In the genomic region with DNA sequence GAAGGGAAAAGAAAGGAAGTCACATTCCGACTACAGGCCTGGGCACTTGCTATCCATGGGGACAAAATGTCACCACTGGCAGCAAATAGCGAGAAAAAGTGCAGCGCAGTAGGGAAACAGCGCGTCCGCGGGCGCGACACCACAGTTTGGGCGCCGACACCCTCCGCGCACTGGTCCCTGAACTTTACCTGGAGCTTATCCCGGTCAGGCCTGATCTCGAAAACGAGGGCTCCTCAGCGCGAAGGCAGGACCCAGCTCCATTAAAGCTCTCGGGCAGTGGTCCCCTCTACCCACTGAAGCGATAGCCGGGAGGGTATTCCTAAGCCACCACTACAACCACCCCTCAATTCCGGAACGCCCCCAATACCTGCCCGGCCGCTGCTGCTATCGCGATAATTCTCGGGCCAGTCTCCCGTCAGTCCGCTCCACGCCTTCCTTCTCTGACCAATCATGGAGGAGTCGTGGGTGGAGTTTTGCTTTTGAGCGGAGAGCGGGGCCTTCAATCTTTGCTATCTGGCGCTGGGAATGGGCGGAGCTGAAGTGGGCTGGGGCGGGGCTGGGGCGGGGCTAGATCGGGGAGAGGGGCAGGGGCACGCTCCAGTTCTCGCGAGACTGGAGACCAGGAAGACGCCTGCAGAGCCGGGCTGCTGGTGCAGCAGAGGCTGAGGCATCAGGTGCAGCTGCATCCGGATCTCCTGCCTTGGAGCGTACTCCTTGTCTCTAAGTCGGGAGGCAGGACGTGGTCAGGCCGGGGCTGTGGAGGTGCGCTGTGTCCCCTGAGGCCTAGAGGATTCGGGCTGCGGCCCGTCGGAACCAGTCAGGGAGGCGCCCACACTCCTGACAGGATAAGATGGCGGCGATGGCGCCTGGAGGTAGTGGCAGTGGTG, we compare ENCODE assay signal across 1 cellular context.
TF ChIP-seq lines count a peak whose summit lies in the region.

A gene with protein sequence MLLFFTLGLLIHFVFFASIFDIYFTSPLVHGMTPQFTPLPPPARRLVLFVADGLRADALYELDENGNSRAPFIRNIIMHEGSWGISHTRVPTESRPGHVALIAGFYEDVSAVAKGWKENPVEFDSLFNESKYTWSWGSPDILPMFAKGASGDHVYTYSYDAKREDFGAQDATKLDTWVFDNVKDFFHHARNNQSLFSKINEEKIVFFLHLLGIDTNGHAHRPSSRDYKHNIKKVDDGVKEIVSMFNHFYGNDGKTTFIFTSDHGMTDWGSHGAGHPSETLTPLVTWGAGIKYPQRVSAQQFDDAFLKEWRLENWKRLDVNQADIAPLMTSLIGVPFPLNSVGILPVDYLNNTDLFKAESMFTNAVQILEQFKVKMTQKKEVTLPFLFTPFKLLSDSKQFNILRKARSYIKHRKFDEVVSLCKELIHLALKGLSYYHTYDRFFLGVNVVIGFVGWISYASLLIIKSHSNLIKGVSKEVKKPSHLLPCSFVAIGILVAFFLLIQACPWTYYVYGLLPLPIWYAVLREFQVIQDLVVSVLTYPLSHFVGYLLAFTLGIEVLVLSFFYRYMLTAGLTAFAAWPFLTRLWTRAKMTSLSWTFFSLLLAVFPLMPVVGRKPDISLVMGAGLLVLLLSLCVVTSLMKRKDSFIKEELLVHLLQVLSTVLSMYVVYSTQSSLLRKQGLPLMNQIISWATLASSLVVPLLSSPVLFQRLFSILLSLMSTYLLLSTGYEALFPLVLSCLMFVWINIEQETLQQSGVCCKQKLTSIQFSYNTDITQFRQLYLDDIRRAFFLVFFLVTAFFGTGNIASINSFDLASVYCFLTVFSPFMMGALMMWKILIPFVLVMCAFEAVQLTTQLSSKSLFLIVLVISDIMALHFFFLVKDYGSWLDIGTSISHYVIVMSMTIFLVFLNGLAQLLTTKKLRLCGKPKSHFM (minus strand): TSS at position 401 of the 887 bp plus-strand sequence. CDS start 25,703 bp downstream, outside the sequence.
A gene with protein sequence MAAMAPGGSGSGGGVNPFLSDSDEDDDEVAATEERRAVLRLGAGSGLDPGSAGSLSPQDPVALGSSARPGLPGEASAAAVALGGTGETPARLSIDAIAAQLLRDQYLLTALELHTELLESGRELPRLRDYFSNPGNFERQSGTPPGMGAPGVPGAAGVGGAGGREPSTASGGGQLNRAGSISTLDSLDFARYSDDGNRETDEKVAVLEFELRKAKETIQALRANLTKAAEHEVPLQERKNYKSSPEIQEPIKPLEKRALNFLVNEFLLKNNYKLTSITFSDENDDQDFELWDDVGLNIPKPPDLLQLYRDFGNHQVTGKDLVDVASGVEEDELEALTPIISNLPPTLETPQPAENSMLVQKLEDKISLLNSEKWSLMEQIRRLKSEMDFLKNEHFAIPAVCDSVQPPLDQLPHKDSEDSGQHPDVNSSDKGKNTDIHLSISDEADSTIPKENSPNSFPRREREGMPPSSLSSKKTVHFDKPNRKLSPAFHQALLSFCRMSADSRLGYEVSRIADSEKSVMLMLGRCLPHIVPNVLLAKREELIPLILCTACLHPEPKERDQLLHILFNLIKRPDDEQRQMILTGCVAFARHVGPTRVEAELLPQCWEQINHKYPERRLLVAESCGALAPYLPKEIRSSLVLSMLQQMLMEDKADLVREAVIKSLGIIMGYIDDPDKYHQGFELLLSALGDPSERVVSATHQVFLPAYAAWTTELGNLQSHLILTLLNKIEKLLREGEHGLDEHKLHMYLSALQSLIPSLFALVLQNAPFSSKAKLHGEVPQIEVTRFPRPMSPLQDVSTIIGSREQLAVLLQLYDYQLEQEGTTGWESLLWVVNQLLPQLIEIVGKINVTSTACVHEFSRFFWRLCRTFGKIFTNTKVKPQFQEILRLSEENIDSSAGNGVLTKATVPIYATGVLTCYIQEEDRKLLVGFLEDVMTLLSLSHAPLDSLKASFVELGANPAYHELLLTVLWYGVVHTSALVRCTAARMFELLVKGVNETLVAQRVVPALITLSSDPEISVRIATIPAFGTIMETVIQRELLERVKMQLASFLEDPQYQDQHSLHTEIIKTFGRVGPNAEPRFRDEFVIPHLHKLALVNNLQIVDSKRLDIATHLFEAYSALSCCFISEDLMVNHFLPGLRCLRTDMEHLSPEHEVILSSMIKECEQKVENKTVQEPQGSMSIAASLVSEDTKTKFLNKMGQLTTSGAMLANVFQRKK (plus strand): TSS at position 600 of the 887 bp plus-strand sequence. CDS start 251 bp downstream, at position 851.

TF ChIP-seq in HepG2, 621 proteins besides CTCF, POLR2A, EP300 and RAD21 (continued from another document and continues in another):
- TF ChIP-seq, protein P1, sequence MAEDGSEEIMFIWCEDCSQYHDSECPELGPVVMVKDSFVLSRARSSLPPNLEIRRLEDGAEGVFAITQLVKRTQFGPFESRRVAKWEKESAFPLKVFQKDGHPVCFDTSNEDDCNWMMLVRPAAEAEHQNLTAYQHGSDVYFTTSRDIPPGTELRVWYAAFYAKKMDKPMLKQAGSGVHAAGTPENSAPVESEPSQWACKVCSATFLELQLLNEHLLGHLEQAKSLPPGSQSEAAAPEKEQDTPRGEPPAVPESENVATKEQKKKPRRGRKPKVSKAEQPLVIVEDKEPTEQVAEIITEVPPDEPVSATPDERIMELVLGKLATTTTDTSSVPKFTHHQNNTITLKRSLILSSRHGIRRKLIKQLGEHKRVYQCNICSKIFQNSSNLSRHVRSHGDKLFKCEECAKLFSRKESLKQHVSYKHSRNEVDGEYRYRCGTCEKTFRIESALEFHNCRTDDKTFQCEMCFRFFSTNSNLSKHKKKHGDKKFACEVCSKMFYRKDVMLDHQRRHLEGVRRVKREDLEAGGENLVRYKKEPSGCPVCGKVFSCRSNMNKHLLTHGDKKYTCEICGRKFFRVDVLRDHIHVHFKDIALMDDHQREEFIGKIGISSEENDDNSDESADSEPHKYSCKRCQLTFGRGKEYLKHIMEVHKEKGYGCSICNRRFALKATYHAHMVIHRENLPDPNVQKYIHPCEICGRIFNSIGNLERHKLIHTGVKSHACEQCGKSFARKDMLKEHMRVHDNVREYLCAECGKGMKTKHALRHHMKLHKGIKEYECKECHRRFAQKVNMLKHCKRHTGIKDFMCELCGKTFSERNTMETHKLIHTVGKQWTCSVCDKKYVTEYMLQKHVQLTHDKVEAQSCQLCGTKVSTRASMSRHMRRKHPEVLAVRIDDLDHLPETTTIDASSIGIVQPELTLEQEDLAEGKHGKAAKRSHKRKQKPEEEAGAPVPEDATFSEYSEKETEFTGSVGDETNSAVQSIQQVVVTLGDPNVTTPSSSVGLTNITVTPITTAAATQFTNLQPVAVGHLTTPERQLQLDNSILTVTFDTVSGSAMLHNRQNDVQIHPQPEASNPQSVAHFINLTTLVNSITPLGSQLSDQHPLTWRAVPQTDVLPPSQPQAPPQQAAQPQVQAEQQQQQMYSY (CRISPR knock-in tag; IDR thresholded peaks at IDR 0.05): no peak
- TF ChIP-seq ZNF484 (CRISPR knock-in tag; IDR thresholded peaks at IDR 0.05; ENCODE audit: borderline replicate concordance, low read depth): no peak
- TF ChIP-seq ZBTB7B (CRISPR knock-in tag; IDR thresholded peaks at IDR 0.05): peak; percentile 66; the same call in 1 of the 2 replicates
- 0 out of 2 replicates have a peak, but pooled peaks have one; percentile 10 for TF ChIP-seq ZMYM3 (CRISPR knock-in tag; IDR thresholded peaks at IDR 0.05)
- TF ChIP-seq RNF2 (conservative IDR thresholded peaks at IDR 0.05; ENCODE audit: low read depth): peak; percentile 40; the same call in 1 of the 2 replicates
- TF ChIP-seq ATF1 (CRISPR knock-in tag; IDR thresholded peaks at IDR 0.05): no peak
- 0 out of 2 replicates have a peak, but pooled peaks have one; percentile 15 for TF ChIP-seq ZNF12 (CRISPR knock-in tag; IDR thresholded peaks at IDR 0.05)
- 0 out of 2 replicates have a peak, but pooled peaks have one; percentile 38 for TF ChIP-seq ELF3 (CRISPR knock-in tag; IDR thresholded peaks at IDR 0.05)
- TF ChIP-seq ZNF274 (CRISPR knock-in tag; IDR thresholded peaks at IDR 0.05): peak; percentile 8; the same call in 1 of the 2 replicates
- TF ChIP-seq ZZZ3 (CRISPR knock-in tag; IDR thresholded peaks at IDR 0.05; ENCODE audit: borderline replicate concordance): 0 out of 2 replicates have a peak, but pooled peaks have one; percentile 66
- no peak; the same call in 1 of the 2 replicates for TF ChIP-seq NR1H2 (CRISPR knock-in tag; IDR thresholded peaks at IDR 0.05; ENCODE audit: borderline replicate concordance, low read depth)
- TF ChIP-seq ZNF205 (CRISPR knock-in tag; IDR thresholded peaks at IDR 0.05): 0 out of 2 replicates have a peak, but pooled peaks have one; percentile 41
- no peak for TF ChIP-seq HNRNPK (IDR thresholded peaks at IDR 0.05; ENCODE audit: low read depth, low read length, poor library complexity, severe bottlenecking)
- TF ChIP-seq, protein P2, sequence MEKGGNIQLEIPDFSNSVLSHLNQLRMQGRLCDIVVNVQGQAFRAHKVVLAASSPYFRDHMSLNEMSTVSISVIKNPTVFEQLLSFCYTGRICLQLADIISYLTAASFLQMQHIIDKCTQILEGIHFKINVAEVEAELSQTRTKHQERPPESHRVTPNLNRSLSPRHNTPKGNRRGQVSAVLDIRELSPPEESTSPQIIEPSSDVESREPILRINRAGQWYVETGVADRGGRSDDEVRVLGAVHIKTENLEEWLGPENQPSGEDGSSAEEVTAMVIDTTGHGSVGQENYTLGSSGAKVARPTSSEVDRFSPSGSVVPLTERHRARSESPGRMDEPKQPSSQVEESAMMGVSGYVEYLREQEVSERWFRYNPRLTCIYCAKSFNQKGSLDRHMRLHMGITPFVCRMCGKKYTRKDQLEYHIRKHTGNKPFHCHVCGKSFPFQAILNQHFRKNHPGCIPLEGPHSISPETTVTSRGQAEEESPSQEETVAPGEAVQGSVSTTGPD (CRISPR knock-in tag; IDR thresholded peaks at IDR 0.05): no peak
- TF ChIP-seq HES4 (CRISPR knock-in tag; IDR thresholded peaks at IDR 0.05; ENCODE audit: borderline replicate concordance): peak; percentile 56; the same call in 1 of the 2 replicates
- TF ChIP-seq SPEN (CRISPR knock-in tag; IDR thresholded peaks at IDR 0.05; ENCODE audit: low read depth): peak; percentile 25; the same call in 1 of the 2 replicates
- peak; percentile 51; the same call in 1 of the 2 replicates for TF ChIP-seq SP5 (CRISPR knock-in tag; IDR thresholded peaks at IDR 0.05; ENCODE audit: borderline replicate concordance, low read depth)
- 0 out of 2 replicates have a peak, but pooled peaks have one; percentile 39 for TF ChIP-seq ZSCAN29 (CRISPR knock-in tag; conservative IDR thresholded peaks at IDR 0.05)
- TF ChIP-seq ZNF710 (CRISPR knock-in tag; IDR thresholded peaks at IDR 0.05; ENCODE audit: borderline replicate concordance): peak; percentile 73
- peak; percentile 89 for TF ChIP-seq KAT8 (CRISPR knock-in tag; IDR thresholded peaks at IDR 0.05)
- TF ChIP-seq DPF2 (CRISPR knock-in tag; IDR thresholded peaks at IDR 0.05; ENCODE audit: borderline replicate concordance, low read depth): 0 out of 2 replicates have a peak, but pooled peaks have one; percentile 31
- peak; percentile 73; the same call in 1 of the 2 replicates for TF ChIP-seq POLR2G (IDR thresholded peaks at IDR 0.05; ENCODE audit: low read depth, low read length)
- peak; percentile 72; the same call in 1 of the 2 replicates for TF ChIP-seq MEIS2 (CRISPR knock-in tag; IDR thresholded peaks at IDR 0.05)
- TF ChIP-seq RBFOX2 (IDR thresholded peaks at IDR 0.05; ENCODE audit: low read depth, low read length): peak; percentile 66
- TF ChIP-seq, protein P3, sequence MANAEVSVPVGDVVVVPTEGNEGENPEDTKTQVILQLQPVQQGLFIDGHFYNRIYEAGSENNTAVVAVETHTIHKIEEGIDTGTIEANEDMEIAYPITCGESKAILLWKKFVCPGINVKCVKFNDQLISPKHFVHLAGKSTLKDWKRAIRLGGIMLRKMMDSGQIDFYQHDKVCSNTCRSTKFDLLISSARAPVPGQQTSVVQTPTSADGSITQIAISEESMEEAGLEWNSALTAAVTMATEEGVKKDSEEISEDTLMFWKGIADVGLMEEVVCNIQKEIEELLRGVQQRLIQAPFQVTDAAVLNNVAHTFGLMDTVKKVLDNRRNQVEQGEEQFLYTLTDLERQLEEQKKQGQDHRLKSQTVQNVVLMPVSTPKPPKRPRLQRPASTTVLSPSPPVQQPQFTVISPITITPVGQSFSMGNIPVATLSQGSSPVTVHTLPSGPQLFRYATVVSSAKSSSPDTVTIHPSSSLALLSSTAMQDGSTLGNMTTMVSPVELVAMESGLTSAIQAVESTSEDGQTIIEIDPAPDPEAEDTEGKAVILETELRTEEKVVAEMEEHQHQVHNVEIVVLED (CRISPR knock-in tag; IDR thresholded peaks at IDR 0.05; ENCODE audit: borderline replicate concordance): peak; percentile 11; the same call in 1 of the 2 replicates
- TF ChIP-seq ZNF44 (CRISPR knock-in tag; IDR thresholded peaks at IDR 0.05): peak; percentile 64; the same call in 1 of the 2 replicates
